In the genomic region with DNA sequence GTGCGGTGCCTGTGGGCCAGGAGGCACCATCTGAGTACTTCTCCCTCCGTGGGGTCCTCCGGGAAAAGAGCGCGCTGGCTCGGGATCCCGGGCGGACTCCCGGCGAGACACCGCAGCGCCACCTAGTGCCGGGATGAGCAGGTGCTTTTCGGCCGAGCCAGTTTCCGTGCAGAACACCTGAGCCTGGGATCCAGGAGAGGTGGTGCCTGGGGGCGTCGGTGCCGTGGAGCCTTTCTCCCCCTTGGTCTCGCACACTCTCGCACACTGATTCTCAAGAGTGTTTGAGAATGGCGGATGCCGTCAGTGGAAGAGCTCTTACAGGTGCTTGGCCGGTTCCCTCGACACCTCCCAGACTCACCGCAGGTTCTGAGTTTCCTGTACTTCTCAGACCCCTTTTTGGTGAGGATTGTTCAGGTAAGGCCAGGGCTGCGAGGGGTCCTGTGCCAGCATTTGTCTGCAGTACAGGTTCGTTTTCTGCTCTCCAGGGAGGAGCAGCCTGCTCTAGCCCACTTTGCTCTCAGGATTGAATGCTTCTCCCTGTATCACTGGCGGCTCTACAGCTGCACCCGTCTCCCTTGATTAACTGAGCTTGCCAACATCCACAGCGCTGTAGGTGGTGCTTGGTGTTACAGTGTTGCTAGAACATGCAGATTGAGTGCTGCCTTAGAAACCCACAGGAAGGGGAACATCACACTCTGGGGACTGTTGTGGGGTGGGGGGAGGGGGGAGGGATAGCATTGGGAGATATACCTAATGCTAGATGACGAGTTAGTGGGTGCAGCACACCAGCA, we compare ENCODE assay signal across 8 cellular contexts. TPM values are rescaled to one million over a fixed set of nuclear protein-coding genes. Genes with fewer than 3 reads are reported as not detected.
DNase-seq lines count a peak whose midpoint lies in the region; ATAC-seq and TF ChIP-seq lines count a peak whose summit lies in the region.

No MANE protein-coding gene starts in this region.

- DNase-seq in EH (ENCODE audit: low read depth) = peak; percentile 45
- peak; percentile 56 for DNase-seq in NCI-H1105 treated with DMSO at 0.1 percent for 48 hours (lab: John Stamatoyannopoulos, UW)
- peak; percentile 54 for DNase-seq in activated CD8-positive, alpha-beta memory T cell treated with anti-CD3 and anti-CD28 coated beads, Interleukin-2, amount 50 U/mL, for 4 hours
- DNase-seq in fibroblast of mammary gland (ENCODE audit: low read depth) = peak; percentile 43
- DNase-seq in amniotic stem cell (lab: John Stamatoyannopoulos, UW) = no peak

- H3K9me3 ChIP-seq in neural cell (ENCODE audit: low read length) = no peaks in the 10 kb centered on the region

- H4K20me1 ChIP-seq in neural cell (ENCODE audit: insufficient read depth) = no peaks in the 10 kb centered on the region

- no peak overlapping the region for H3K27ac ChIP-seq in neural cell (ENCODE audit: low read length)

- no peaks in the 10 kb centered on the region for H3K27me3 ChIP-seq in neural cell (ENCODE audit: insufficient read depth, low read depth, low read length)

- no peaks in the 10 kb centered on the region for H3K36me3 ChIP-seq in neural cell (ENCODE audit: insufficient read depth, low read length)

- no peak overlapping the region for H2AFZ ChIP-seq in neural cell (ENCODE audit: low read depth, low read length)

- peak; percentile 38 for TF ChIP-seq RAD21 in neural cell (conservative IDR thresholded peaks at IDR 0.05)

- no peak for TF ChIP-seq EP300 in neural cell (conservative IDR thresholded peaks at IDR 0.05; ENCODE audit: poor library complexity, severe bottlenecking)

- ATAC-seq in HG03139 (IDR thresholded peaks at IDR 0.05; ENCODE audit: unreplicated experiment) = no peak
- no peak for ATAC-seq in GM19395 (IDR thresholded peaks at IDR 0.05; ENCODE audit: unreplicated experiment)

- no peak overlapping the region for H3K9ac ChIP-seq in neural cell (ENCODE audit: low read length)

- no peaks in the 10 kb centered on the region for H3K9me2 ChIP-seq in neural cell (ENCODE audit: insufficient read depth, low read length)

- peak overlapping the region; percentile 27 for H3K4me3 ChIP-seq in fibroblast of mammary gland (ENCODE audit: control insufficient read depth, low read depth, low read length)
- H3K4me3 ChIP-seq in neural cell (ENCODE audit: low read length) = no peak overlapping the region

- no peaks in the 10 kb centered on the region for H3K79me2 ChIP-seq in neural cell (replicated peaks; ENCODE audit: insufficient read depth, low read length)

- TF ChIP-seq CTCF in fibroblast of mammary gland (conservative IDR thresholded peaks at IDR 0.05; ENCODE audit: control insufficient read depth, insufficient read depth, low read depth, low read length) = peak; percentile 69
- TF ChIP-seq CTCF in neural cell (IDR thresholded peaks at IDR 0.05; ENCODE audit: poor library complexity, severe bottlenecking) = peak; percentile 61

- no peaks in the 10 kb centered on the region for H3F3A ChIP-seq in neural cell (ENCODE audit: insufficient read depth, low read length, poor library complexity, severe bottlenecking)

- no peak overlapping the region for H3K4me2 ChIP-seq in neural cell (ENCODE audit: low read length)

TF ChIP-seq in neural cell, 6 proteins besides CTCF, POLR2A, EP300 and RAD21:
- no peak for TF ChIP-seq REST (IDR thresholded peaks at IDR 0.05; ENCODE audit: borderline replicate concordance)
- peak; percentile 41 for TF ChIP-seq SMC3 (conservative IDR thresholded peaks at IDR 0.05; ENCODE audit: poor library complexity)
TF ChIP-seq in neural cell: peak in this region for 1.

RNA-seq across cellular contexts. Expression of gene TBCD, which starts 23.4 kb away (rescaled TPM):
- polyA plus RNA-seq in neural cell = 64.8 and 67.2 TPM in 2 replicates
- 64.2 and 85.9 TPM in 2 replicates for polyA minus RNA-seq in neural cell

RNA-seq across cellular contexts. Expression of gene FN3K, which starts 39.8 kb away (rescaled TPM):
- polyA plus RNA-seq in neural cell = 6.0 and 8.3 TPM in 2 replicates
- 14.6 and 17.6 TPM in 2 replicates for polyA minus RNA-seq in neural cell

RNA-seq across cellular contexts. Expression of gene FN3KRP, which starts 58.7 kb away (rescaled TPM):
- 28.8 and 32.7 TPM in 2 replicates for polyA plus RNA-seq in neural cell
- polyA minus RNA-seq in neural cell = 22.0 and 24.6 TPM in 2 replicates
